In the genomic region with DNA sequence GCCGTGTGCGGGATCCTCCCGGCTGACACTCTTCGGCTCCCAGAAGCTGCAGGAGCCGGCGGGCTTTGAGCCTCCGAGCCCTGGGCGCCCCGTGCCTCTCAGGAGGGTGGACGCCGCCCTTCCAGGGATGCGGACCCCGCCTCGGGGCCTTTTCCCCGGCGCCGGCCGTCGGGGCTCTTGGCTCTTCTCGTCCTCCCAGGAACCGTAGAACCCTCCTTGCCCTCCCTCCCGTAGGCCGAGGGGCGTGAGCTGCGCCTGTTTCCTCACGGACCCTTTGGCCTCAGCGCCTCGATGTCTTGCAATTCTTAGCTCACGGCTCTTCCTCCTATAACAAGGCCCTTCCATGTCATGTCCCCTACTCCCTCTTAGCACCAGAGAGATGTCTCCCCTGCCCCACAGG, we compare ENCODE assay signal across 8 cellular contexts. TPM values are rescaled to one million over a fixed set of nuclear protein-coding genes. Genes with fewer than 3 reads are reported as not detected.
DNase-seq lines count a peak whose midpoint lies in the region; ATAC-seq and TF ChIP-seq lines count a peak whose summit lies in the region.
"Not testable (repeated sequence)": the region's sequence is repeated elsewhere in the genome, so short reads cannot be mapped to it uniquely, and the experiment has no call there.

No MANE protein-coding gene starts in this region.

- not testable (repeated sequence) for ATAC-seq in Right ventricle myocardium inferior
- ATAC-seq in lower lobe of right lung (peak in 1 of 2 donors; percentile 29), upper lobe of right lung (peak; percentile 24)

- not testable (repeated sequence) for H3K9me3 ChIP-seq in HUES48 (ENCODE audit: control insufficient read depth, insufficient read depth, low read length); lower lobe of right lung; osteoblast (ENCODE audit: low read depth, low read length); upper lobe of right lung

- not testable (repeated sequence) for H3K9ac ChIP-seq in HUES48 (ENCODE audit: low read depth, low read length)

- not testable (repeated sequence) for H3K27ac ChIP-seq in HUES48 (ENCODE audit: low read depth, low read length); coronary artery; lower lobe of right lung; osteoblast (ENCODE audit: low read depth, low read length); upper lobe of right lung

- not testable (repeated sequence) for H3K36me3 ChIP-seq in HUES48 (ENCODE audit: control insufficient read depth, insufficient read depth, low read length); lower lobe of right lung; osteoblast (ENCODE audit: insufficient read depth, low read length); upper lobe of right lung

- H3K27me3 ChIP-seq in HUES48 (ENCODE audit: control insufficient read depth, insufficient read depth, low read length); lower lobe of right lung (ENCODE audit: low read depth); osteoblast (ENCODE audit: insufficient read depth, low read length); upper lobe of right lung: not testable (repeated sequence)

- intact Hi-C loops in Right ventricle myocardium inferior (cut with DNase I); lower lobe of right lung (cut with DNase I); upper lobe of right lung (cut with DNase I): not testable (repeated sequence)

- H3K4me1 ChIP-seq in HUES48 (ENCODE audit: control insufficient read depth, insufficient read depth, low read length); lower lobe of right lung; osteoblast (ENCODE audit: insufficient read depth, low read length); upper lobe of right lung: not testable (repeated sequence)

- peak overlapping the region; percentile 43 for H3K4me2 ChIP-seq in osteoblast (ENCODE audit: insufficient read depth, low read length)

- TF ChIP-seq CTCF in coronary artery (IDR thresholded peaks at IDR 0.05); lower lobe of right lung (IDR thresholded peaks at IDR 0.05); osteoblast (IDR thresholded peaks at IDR 0.05; ENCODE audit: extremely low read depth, low read depth, low read length); upper lobe of right lung (IDR thresholded peaks at IDR 0.05): not testable (repeated sequence)

- H3K79me2 ChIP-seq in osteoblast (ENCODE audit: insufficient read depth, low read length), result not testable (repeated sequence)

- peak; percentile 19 for DNase-seq in Daoy (ENCODE audit: low read depth)
- peak; percentile 26 for DNase-seq in activated CD8-positive, alpha-beta memory T cell treated with anti-CD3 and anti-CD28 coated beads for 24 hours
- peak; percentile 53 for DNase-seq in coronary artery (ENCODE audit: low spot score)
- DNase-seq in Right ventricle myocardium inferior (ENCODE audit: missing footprints), result peak; percentile 9
- DNase-seq in lower lobe of right lung, result peak; percentile 32
- peak; percentile 13 for DNase-seq in osteoblast (ENCODE audit: insufficient read length, low spot score, missing footprints)
- not testable (repeated sequence) for DNase-seq in upper lobe of right lung

- not testable (repeated sequence) for H4K20me1 ChIP-seq in osteoblast (ENCODE audit: insufficient read depth, low read length)

- H2AFZ ChIP-seq in osteoblast (ENCODE audit: low read length), result not testable (repeated sequence)

- H3K4me3 ChIP-seq in HUES48 (ENCODE audit: low read depth, low read length) (peak overlapping the region; percentile 47; the same call in 1 of the 2 replicates), osteoblast (ENCODE audit: insufficient read depth, low read length) (peak overlapping the region; percentile 33)
- H3K4me3 ChIP-seq in coronary artery, lower lobe of right lung, upper lobe of right lung: not testable (repeated sequence)

RNA-seq across cellular contexts. Expression of a gene that starts 13.6 kb away (rescaled TPM):
- 306 and 832 TPM in 2 replicates for total RNA-seq in Daoy (2014; rRNA removed; shearing (Covaris generic))
- total RNA-seq in Right ventricle myocardium inferior, result 4,572 TPM
- 6,803 TPM for total RNA-seq in lower lobe of right lung
- total RNA-seq in osteoblast, result under 0.01 TPM in 1 of 2 replicates, not detected in the other
- 6,622 TPM for total RNA-seq in upper lobe of right lung

RNA-seq across cellular contexts. Expression of a gene that starts 60.0 kb away (rescaled TPM):
- total RNA-seq in Daoy (2014; rRNA removed; shearing (Covaris generic)), result 306 and 832 TPM in 2 replicates
- total RNA-seq in Right ventricle myocardium inferior (4,572 TPM), lower lobe of right lung (6,803 TPM), osteoblast (under 0.01 TPM in 1 of 2 replicates, not detected in the other), upper lobe of right lung (6,622 TPM)

Comparison
In these comparisons a context has a peak if more than half of its experiments do, and no peak if none do; other contexts are left out.
1. RNA of a gene that starts 13.6 kb away (total RNA-seq): 6,803 TPM in lower lobe of right lung (single experiment), 6,622 TPM in upper lobe of right lung (single experiment), 4,572 TPM in Right ventricle myocardium inferior (single experiment) and 306 to 832 TPM in Daoy; under 0.01 TPM in osteoblast; every median in the first group is over 100 times any median in the second.
2. RNA of a gene that starts 60.0 kb away (total RNA-seq): 6,803 TPM in lower lobe of right lung (single experiment), 6,622 TPM in upper lobe of right lung (single experiment), 4,572 TPM in Right ventricle myocardium inferior (single experiment) and 306 to 832 TPM in Daoy; under 0.01 TPM in osteoblast; every median in the first group is over 100 times any median in the second.